In genomic region chr1:119288751-119289150, GRCh38 we compare ENCODE assay signal across 23 cellular contexts.
"Had no signal": no experiment of that assay in that cellular context is flagged by ENCODE, and none has a peak within 500 bp of the region (broad histone marks: within the 10 kb centered on the region; RNA-seq: fewer than 3 reads in every experiment).

No MANE protein-coding gene starts in this region.

- H3K4me1 ChIP-seq: ascending aorta, esophagus muscularis mucosa, pancreas, sigmoid colon, upper lobe of left lung had no signal

- H3K4me2 ChIP-seq: neural progenitor cell had no signal

- H3K9ac ChIP-seq: neural progenitor cell had no signal

- DNase-seq: activated naive CD4-positive, alpha-beta T cell treated with Interleukin-2 at 50 U/mL for 16 hours; activated naive CD8-positive, alpha-beta T cell treated with anti-CD3 and anti-CD28 coated beads, Interleukin-2, amount 50 U/mL, for 24 hours; activated T-cell treated with anti-CD3 and anti-CD28 coated beads for 4 hours; caudate nucleus; cortex of kidney; effector CD4-positive, alpha-beta T cell; foreskin melanocyte; head of caudate nucleus; immature natural killer cell; left colon; naive B cell; pancreas; sigmoid colon; stimulated activated CD4-positive, alpha-beta T cell treated with anti-CD3 and anti-CD28 coated beads, Interleukin-1b, Interleukin-23, amount 100 ng/mL, for 48 hours; stimulated activated naive CD8-positive, alpha-beta T cell treated with anti-CD3 and anti-CD28 coated beads, Interleukin-15, amount 100 ng/mL, for 72 hours; upper lobe of left lung had no signal

- H2AFZ ChIP-seq: neural progenitor cell had no signal

- ATAC-seq: activated CD4-positive, CD25-positive, alpha-beta regulatory T cell treated with anti-CD3 and anti-CD28 coated beads, Interleukin-2, amount 50 U/mL, for 24 hours; activated naive CD8-positive, alpha-beta T cell treated with anti-CD3 and anti-CD28 coated beads, Interleukin-2, amount 50 U/mL, for 24 hours; activated T-helper 17 cell treated with anti-CD3 and anti-CD28 coated beads, Interleukin-2, amount 50 U/mL, for 72 hours; left colon; pancreas; stimulated activated naive CD8-positive, alpha-beta T cell treated with anti-CD3 and anti-CD28 coated beads, Interleukin-15, amount 100 ng/mL, for 72 hours had no signal

- H3K4me3 Mint-ChIP-seq: activated naive CD8-positive, alpha-beta T cell treated with anti-CD3 and anti-CD28 coated beads, Interleukin-2, amount 50 U/mL, for 24 hours; activated T-helper 17 cell treated with anti-CD3 and anti-CD28 coated beads, Interleukin-2, amount 50 U/mL, for 72 hours; immature natural killer cell; naive B cell; neural progenitor cell; stimulated activated naive CD8-positive, alpha-beta T cell treated with anti-CD3 and anti-CD28 coated beads, Interleukin-15, amount 100 ng/mL, for 72 hours; T-helper 2 cell treated with Interferon-gamma antibody and Interleukin-4, amounts not matched to agents 5 μg/mL and 100 μg/mL, for 36 hours had no signal

- H3K9me3 ChIP-seq: ascending aorta, esophagus muscularis mucosa, pancreas, sigmoid colon, upper lobe of left lung had no signal

- H3K4me1 Mint-ChIP-seq: activated naive CD8-positive, alpha-beta T cell treated with anti-CD3 and anti-CD28 coated beads, Interleukin-2, amount 50 U/mL, for 24 hours; activated T-helper 17 cell treated with anti-CD3 and anti-CD28 coated beads, Interleukin-2, amount 50 U/mL, for 72 hours; immature natural killer cell; naive B cell; stimulated activated naive CD8-positive, alpha-beta T cell treated with anti-CD3 and anti-CD28 coated beads, Interleukin-15, amount 100 ng/mL, for 72 hours had no signal

- H3K36me3 Mint-ChIP-seq: immature natural killer cell, naive B cell, neural progenitor cell had no signal

- H3K27ac Mint-ChIP-seq: activated naive CD8-positive, alpha-beta T cell treated with anti-CD3 and anti-CD28 coated beads, Interleukin-2, amount 50 U/mL, for 24 hours; activated T-helper 17 cell treated with anti-CD3 and anti-CD28 coated beads, Interleukin-2, amount 50 U/mL, for 72 hours; immature natural killer cell; naive B cell; neural progenitor cell; stimulated activated naive CD8-positive, alpha-beta T cell treated with anti-CD3 and anti-CD28 coated beads, Interleukin-15, amount 100 ng/mL, for 72 hours; T-helper 2 cell treated with Interferon-gamma antibody and Interleukin-4, amounts not matched to agents 5 μg/mL and 100 μg/mL, for 36 hours had no signal

- H3K27ac ChIP-seq: ascending aorta, esophagus muscularis mucosa, neural progenitor cell, pancreas, sigmoid colon, upper lobe of left lung had no signal

- H3K9me3 Mint-ChIP-seq: activated naive CD8-positive, alpha-beta T cell treated with anti-CD3 and anti-CD28 coated beads, Interleukin-2, amount 50 U/mL, for 24 hours; activated T-helper 17 cell treated with anti-CD3 and anti-CD28 coated beads, Interleukin-2, amount 50 U/mL, for 72 hours; neural progenitor cell; stimulated activated naive CD8-positive, alpha-beta T cell treated with anti-CD3 and anti-CD28 coated beads, Interleukin-15, amount 100 ng/mL, for 72 hours; T-helper 2 cell treated with Interferon-gamma antibody and Interleukin-4, amounts not matched to agents 5 μg/mL and 100 μg/mL, for 36 hours had no signal

- H3K27me3 ChIP-seq: ascending aorta, esophagus muscularis mucosa, neural progenitor cell, pancreas, sigmoid colon, upper lobe of left lung had no signal

- H3K36me3 ChIP-seq: ascending aorta, esophagus muscularis mucosa, neural progenitor cell, pancreas, sigmoid colon, upper lobe of left lung had no signal

- H3K4me3 ChIP-seq: ascending aorta, esophagus muscularis mucosa, lung, neural progenitor cell, pancreas, sigmoid colon, upper lobe of left lung had no signal
